ENCODE assay signal across 1 cellular context in the genomic region with DNA sequence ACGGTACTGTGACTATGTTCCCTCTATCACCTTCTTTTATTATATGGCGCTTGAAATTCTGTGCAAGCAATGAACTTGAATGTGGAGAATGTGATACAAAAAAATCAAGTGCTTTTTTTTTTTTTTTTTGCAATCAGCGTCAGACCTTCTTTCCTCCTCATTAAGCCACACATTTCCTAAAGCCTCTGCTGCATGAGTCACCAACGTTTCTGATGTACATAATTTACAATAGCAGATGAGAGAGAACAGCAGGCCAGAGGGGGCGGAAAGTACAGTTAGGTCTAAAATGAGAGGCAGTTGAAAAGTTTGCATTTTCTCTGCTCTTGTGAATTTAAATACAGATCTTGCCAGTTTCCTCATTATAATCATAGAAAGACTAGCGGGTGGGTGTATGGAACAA.
TF ChIP-seq lines count a peak whose summit lies in the region.

No MANE protein-coding gene starts in this region.

TF ChIP-seq in HepG2, 621 proteins besides CTCF, POLR2A, EP300 and RAD21 (continued from another document):
- TF ChIP-seq, protein P1, sequence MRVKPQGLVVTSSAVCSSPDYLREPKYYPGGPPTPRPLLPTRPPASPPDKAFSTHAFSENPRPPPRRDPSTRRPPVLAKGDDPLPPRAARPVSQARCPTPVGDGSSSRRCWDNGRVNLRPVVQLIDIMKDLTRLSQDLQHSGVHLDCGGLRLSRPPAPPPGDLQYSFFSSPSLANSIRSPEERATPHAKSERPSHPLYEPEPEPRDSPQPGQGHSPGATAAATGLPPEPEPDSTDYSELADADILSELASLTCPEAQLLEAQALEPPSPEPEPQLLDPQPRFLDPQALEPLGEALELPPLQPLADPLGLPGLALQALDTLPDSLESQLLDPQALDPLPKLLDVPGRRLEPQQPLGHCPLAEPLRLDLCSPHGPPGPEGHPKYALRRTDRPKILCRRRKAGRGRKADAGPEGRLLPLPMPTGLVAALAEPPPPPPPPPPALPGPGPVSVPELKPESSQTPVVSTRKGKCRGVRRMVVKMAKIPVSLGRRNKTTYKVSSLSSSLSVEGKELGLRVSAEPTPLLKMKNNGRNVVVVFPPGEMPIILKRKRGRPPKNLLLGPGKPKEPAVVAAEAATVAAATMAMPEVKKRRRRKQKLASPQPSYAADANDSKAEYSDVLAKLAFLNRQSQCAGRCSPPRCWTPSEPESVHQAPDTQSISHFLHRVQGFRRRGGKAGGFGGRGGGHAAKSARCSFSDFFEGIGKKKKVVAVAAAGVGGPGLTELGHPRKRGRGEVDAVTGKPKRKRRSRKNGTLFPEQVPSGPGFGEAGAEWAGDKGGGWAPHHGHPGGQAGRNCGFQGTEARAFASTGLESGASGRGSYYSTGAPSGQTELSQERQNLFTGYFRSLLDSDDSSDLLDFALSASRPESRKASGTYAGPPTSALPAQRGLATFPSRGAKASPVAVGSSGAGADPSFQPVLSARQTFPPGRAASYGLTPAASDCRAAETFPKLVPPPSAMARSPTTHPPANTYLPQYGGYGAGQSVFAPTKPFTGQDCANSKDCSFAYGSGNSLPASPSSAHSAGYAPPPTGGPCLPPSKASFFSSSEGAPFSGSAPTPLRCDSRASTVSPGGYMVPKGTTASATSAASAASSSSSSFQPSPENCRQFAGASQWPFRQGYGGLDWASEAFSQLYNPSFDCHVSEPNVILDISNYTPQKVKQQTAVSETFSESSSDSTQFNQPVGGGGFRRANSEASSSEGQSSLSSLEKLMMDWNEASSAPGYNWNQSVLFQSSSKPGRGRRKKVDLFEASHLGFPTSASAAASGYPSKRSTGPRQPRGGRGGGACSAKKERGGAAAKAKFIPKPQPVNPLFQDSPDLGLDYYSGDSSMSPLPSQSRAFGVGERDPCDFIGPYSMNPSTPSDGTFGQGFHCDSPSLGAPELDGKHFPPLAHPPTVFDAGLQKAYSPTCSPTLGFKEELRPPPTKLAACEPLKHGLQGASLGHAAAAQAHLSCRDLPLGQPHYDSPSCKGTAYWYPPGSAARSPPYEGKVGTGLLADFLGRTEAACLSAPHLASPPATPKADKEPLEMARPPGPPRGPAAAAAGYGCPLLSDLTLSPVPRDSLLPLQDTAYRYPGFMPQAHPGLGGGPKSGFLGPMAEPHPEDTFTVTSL (CRISPR knock-in tag; IDR thresholded peaks at IDR 0.05; ENCODE audit: borderline replicate concordance): no peak
